9 cellular contexts compared by ENCODE assay signal in genomic region chr12:57006809-57007475, GRCh38. TPM values are rescaled to one million over a fixed set of nuclear protein-coding genes. Genes with fewer than 3 reads are reported as not detected.
DNase-seq lines count a peak whose midpoint lies in the region; ATAC-seq lines count a peak whose summit lies in the region.
"Had no signal": no experiment of that assay in that cellular context is flagged by ENCODE, and none has a peak within 500 bp of the region (broad histone marks: within the 10 kb centered on the region; RNA-seq: fewer than 3 reads in every experiment).

No MANE protein-coding gene starts in this region.

- H3K9me3 ChIP-seq in esophagus (ENCODE audit: control insufficient read depth in 2 of 2, insufficient read depth in 1 of 2, low read depth in 1 of 2, low read length in 1 of 2) (no peaks in the 10 kb centered on the region), skeletal muscle tissue (ENCODE audit: control insufficient read depth in 3 of 3, low read length in 3 of 3) (no peaks in the 10 kb centered on the region)

- peak overlapping the region; percentile 43 to 70 for H3K4me3 ChIP-seq in esophagus (ENCODE audit: low read depth in 1 of 2, low read length in 2 of 2)
- peak overlapping the region; percentile 58 to 68 (median 61) for H3K4me3 ChIP-seq in skeletal muscle tissue (ENCODE audit: low read length in 3 of 3)

- DNase-seq in UCSD-AML1 (lab: John Stamatoyannopoulos, UW; ENCODE audit: unreplicated experiment) (peak; percentile 67), NCI-H524 (lab: John Stamatoyannopoulos, UW) (no peak), amygdala (lab: John Stamatoyannopoulos, UW) (no peak), ecto neural progenitor cell (ENCODE audit: low spot score) (no peak)

- H3K36me3 ChIP-seq in esophagus (ENCODE audit: control insufficient read depth in 2 of 2, insufficient read depth in 2 of 2, low read length in 1 of 2): peaks cover 16 to 22% of the 10 kb centered on the region in 2 donors
- peaks cover 26 to 28% (median 27%) of the 10 kb centered on the region in 3 donors for H3K36me3 ChIP-seq in skeletal muscle tissue (ENCODE audit: control insufficient read depth in 3 of 3, insufficient read depth in 3 of 3, low read length in 3 of 3)

- H3K9ac ChIP-seq in skeletal muscle tissue (ENCODE audit: low read depth in 1 of 3, low read length in 3 of 3): peak overlapping the region in 2 of 3 donors; percentile 64 to 72

- H3K4me1 ChIP-seq in esophagus (ENCODE audit: control insufficient read depth in 2 of 2, insufficient read depth in 2 of 2, low read length in 1 of 2) (peaks cover 0 to 5% of the 10 kb centered on the region in 2 donors), skeletal muscle tissue (ENCODE audit: control insufficient read depth in 3 of 3, insufficient read depth in 3 of 3, low read length in 3 of 3) (peaks cover 12 to 21% (median 14%) of the 10 kb centered on the region in 3 donors)

- ATAC-seq in GM18502 (IDR thresholded peaks at IDR 0.05; ENCODE audit: poor library complexity, unreplicated experiment): peak; percentile 4
- ATAC-seq in GM18861 (IDR thresholded peaks at IDR 0.05; ENCODE audit: unreplicated experiment): no peak

- H3K27me3 ChIP-seq in esophagus (ENCODE audit: control insufficient read depth in 1 of 2, insufficient read depth in 2 of 2, low read length in 2 of 2) (no peaks in the 10 kb centered on the region), skeletal muscle tissue (ENCODE audit: control insufficient read depth in 3 of 3, insufficient read depth in 3 of 3, low read length in 3 of 3) (no peaks in the 10 kb centered on the region)

- 54 to 55% methylated on average over 10 of the region's 10 CpGs for WGBS in esophagus, 2 donors

- H3K27ac ChIP-seq in esophagus (ENCODE audit: low read depth in 2 of 2, low read length in 1 of 2): peak overlapping the region in 1 of 2 donors; percentile 45
- H3K27ac ChIP-seq in skeletal muscle tissue (ENCODE audit: low read depth, low read length): no peak overlapping the region

RNA-seq across cellular contexts. Expression of gene ZBTB39, which starts 0.6 kb away (rescaled TPM):
- 1 to 10 TPM; 1.2 to 1.4 TPM for polyA plus RNA-seq in esophagus
- 5.7 TPM for total RNA-seq in skeletal muscle tissue

RNA-seq across cellular contexts. Expression of gene TAC3, which starts 9.4 kb away (rescaled TPM):
- under 1 TPM in 1 of 2 donors, not detected in 1; 0.16 TPM for polyA plus RNA-seq in esophagus
- total RNA-seq in skeletal muscle tissue: not detected
- total RNA-seq: HT1080 had no signal

RNA-seq across cellular contexts. Expression of gene MYO1A, which starts 43.0 kb away (rescaled TPM):
- under 1 TPM; 0.12 to 0.31 TPM for polyA plus RNA-seq in esophagus
- total RNA-seq in skeletal muscle tissue: not detected
- total RNA-seq: HT1080 had no signal

RNA-seq across cellular contexts. Expression of gene RDH16, which starts 49.5 kb away (rescaled TPM):
- polyA plus RNA-seq in esophagus: under 1 TPM; 0.62 to 0.69 TPM
- total RNA-seq in skeletal muscle tissue: 0.52 TPM
- total RNA-seq: HT1080 had no signal
